17 cellular contexts compared by ENCODE assay signal in the genomic region with DNA sequence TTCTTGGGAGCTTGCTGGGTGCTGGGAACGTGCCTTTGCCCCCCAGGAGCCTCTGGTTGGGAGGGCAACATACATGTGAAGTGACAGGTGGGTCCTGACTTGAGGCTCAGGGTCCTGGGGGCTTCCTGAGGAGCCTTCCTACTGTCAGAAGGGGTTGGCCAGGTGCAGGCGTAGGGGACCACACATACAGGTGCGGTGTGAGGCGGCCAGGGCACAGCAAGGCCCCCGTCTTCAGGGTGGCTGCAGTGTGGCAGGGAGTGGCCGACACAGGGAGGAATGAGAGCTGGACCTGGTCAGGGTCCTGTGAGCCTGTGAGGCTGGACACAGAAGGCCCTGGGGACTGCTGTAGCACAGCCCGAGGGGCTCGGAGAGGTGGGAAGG.
"Had no signal": no experiment of that assay in that cellular context is flagged by ENCODE, and none has a peak within 500 bp of the region (broad histone marks: within the 10 kb centered on the region; RNA-seq: fewer than 3 reads in every experiment).

No MANE protein-coding gene starts in this region.

- H3K4me3 ChIP-seq: mucosa of descending colon, right atrium auricular region, skin epidermis had no signal

- H3K9me3 Mint-ChIP-seq: activated B cell treated with CpG ODN at 0.5 μM for 24 hours; activated naive CD4-positive, alpha-beta T cell treated with anti-CD3 and anti-CD28 coated beads, Interleukin-2, amount 50 U/mL, for 24 hours had no signal

- DNase-seq: activated B cell treated with CpG ODN at 0.5 μM for 24 hours; activated CD4-positive, alpha-beta T cell treated with anti-CD3 and anti-CD28 coated beads, Interleukin-2, amount 50 U/mL, for 4 hours; activated effector memory CD4-positive, alpha-beta T cell treated with Interleukin-2 at 50 U/mL for 16 hours; activated T-cell treated with anti-CD3 and anti-CD28 coated beads for 4 hours; cerebellar nuclear complex; dermis blood vessel endothelial cell; left cardiac atrium; mucosa of descending colon; naive thymus-derived CD4-positive, alpha-beta T cell; posterior cingulate gyrus; stimulated activated CD4-positive, alpha-beta T cell treated with anti-CD3 and anti-CD28 coated beads, Interleukin-15, amount 100 ng/mL, for 24 hours; stimulated activated CD4-positive, alpha-beta T cell treated with anti-CD3 and anti-CD28 coated beads, Interleukin-4, amount 100 ng/mL, for 1 hour; stimulated activated naive CD8-positive, alpha-beta T cell treated with anti-CD3 and anti-CD28 coated beads, Interleukin-15, Interleukin-2, amounts not matched to agents 100 U/mL and 50 U/mL, for 24 hours; trophoblast cell had no signal

- H3K27ac ChIP-seq: right atrium auricular region, skin epidermis had no signal

- H3K4me1 ChIP-seq: right atrium auricular region had no signal

- H3K9me3 ChIP-seq: mucosa of descending colon, right atrium auricular region had no signal

- H3K27ac Mint-ChIP-seq: activated B cell treated with CpG ODN at 0.5 μM for 24 hours; activated naive CD4-positive, alpha-beta T cell treated with anti-CD3 and anti-CD28 coated beads, Interleukin-2, amount 50 U/mL, for 24 hours had no signal

- H3K27me3 ChIP-seq: right atrium auricular region had no signal

- H3K4me3 Mint-ChIP-seq: activated B cell treated with CpG ODN at 0.5 μM for 24 hours; activated naive CD4-positive, alpha-beta T cell treated with anti-CD3 and anti-CD28 coated beads, Interleukin-2, amount 50 U/mL, for 24 hours had no signal

- H3K4me1 Mint-ChIP-seq: activated B cell treated with CpG ODN at 0.5 μM for 24 hours had no signal

- ATAC-seq: mucosa of descending colon; naive thymus-derived CD4-positive, alpha-beta T cell; stimulated activated naive CD8-positive, alpha-beta T cell treated with anti-CD3 and anti-CD28 coated beads, Interleukin-15, Interleukin-2, amounts not matched to agents 100 U/mL and 50 U/mL, for 24 hours had no signal

- H3K27me3 Mint-ChIP-seq: activated B cell treated with CpG ODN at 0.5 μM for 24 hours; activated naive CD4-positive, alpha-beta T cell treated with anti-CD3 and anti-CD28 coated beads, Interleukin-2, amount 50 U/mL, for 24 hours; naive thymus-derived CD4-positive, alpha-beta T cell had no signal
